8 cellular contexts compared by ENCODE assay signal in genomic region chr10:126749030-126749655, GRCh38.
A peak's percentile ranks its signal among the peaks of the same experiment; 100 is the strongest.
DNase-seq lines count a peak whose midpoint lies in the region; ATAC-seq and TF ChIP-seq lines count a peak whose summit lies in the region.

No MANE protein-coding gene starts in this region.

- H3K36me3 ChIP-seq in OCI-LY1 (ENCODE audit: insufficient read depth, low read length) = no peaks in the 10 kb centered on the region

- peak; percentile 80 for ATAC-seq in HG03025 (IDR thresholded peaks at IDR 0.05; ENCODE audit: low FRiP score, unreplicated experiment)

- no peaks in the 10 kb centered on the region for H3K36me3 Mint-ChIP-seq in activated T-helper 1 cell treated with anti-CD3 and anti-CD28 coated beads, Interleukin-12 subunit alpha, Interleukin-12 subunit beta, Interleukin-2, Interleukin-4 antibody, amounts not matched to agents 30 ng/mL and 10 ng/mL and 1 ng/mL, durations not matched to agents 14 hours and 24 hours and 36 hours (ENCODE audit: low read depth)
- H3K36me3 Mint-ChIP-seq in type B pancreatic cell = no peaks in the 10 kb centered on the region

- no peak overlapping the region for H2AFZ ChIP-seq in OCI-LY1 (ENCODE audit: low read length)

- no peak overlapping the region for H3K9ac ChIP-seq in OCI-LY1 (ENCODE audit: low read length)

- no peaks in the 10 kb centered on the region for H3K9me2 ChIP-seq in OCI-LY1 (ENCODE audit: low read depth, low read length)

- H4K20me1 ChIP-seq in OCI-LY1 (ENCODE audit: insufficient read depth, low read length) = no peaks in the 10 kb centered on the region

- peak; percentile 61 for TF ChIP-seq CTCF in GM12865 (IDR thresholded peaks at IDR 0.05; ENCODE audit: insufficient read depth, low read depth, low read length, missing control alignments)
- TF ChIP-seq CTCF in OCI-LY1 (IDR thresholded peaks at IDR 0.05; ENCODE audit: low read length) = peak; percentile 80
- peak; percentile 97 for TF ChIP-seq CTCF in type B pancreatic cell (conservative IDR thresholded peaks at IDR 0.05)

- H3K4me1 ChIP-seq in OCI-LY1 (ENCODE audit: insufficient read depth, low read length, severe bottlenecking) = no peaks in the 10 kb centered on the region

- H3F3A ChIP-seq in OCI-LY1 (ENCODE audit: insufficient read depth, low read length) = no peaks in the 10 kb centered on the region

- no peaks in the 10 kb centered on the region for H3K9me3 ChIP-seq in OCI-LY1 (ENCODE audit: low read length)

- DNase-seq in GM12865 (ENCODE audit: low read depth) = peak; percentile 48
- peak; percentile 15 for DNase-seq in activated T-helper 1 cell treated with anti-CD3 and anti-CD28 coated beads, Interleukin-12 subunit alpha, Interleukin-12 subunit beta, Interleukin-2, Interleukin-4 antibody, amounts not matched to agents 30 ng/mL and 10 ng/mL and 1 ng/mL, durations not matched to agents 14 hours and 24 hours and 36 hours (ENCODE audit: low spot score)
- peak; percentile 89 for DNase-seq in foreskin melanocyte
- peak; percentile 53 for DNase-seq in non-pigmented ciliary epithelial cell (ENCODE audit: low read depth)
- peak; percentile 83 for DNase-seq in type B pancreatic cell (ENCODE audit: extremely low spot score, unreplicated experiment)
- no peak for DNase-seq in NCI-H2107 treated with DMSO at 0.1 percent for 48 hours (lab: John Stamatoyannopoulos, UW; ENCODE audit: unreplicated experiment)

- intact Hi-C loops in activated T-helper 1 cell treated with anti-CD3 and anti-CD28 coated beads, Interleukin-12 subunit alpha, Interleukin-12 subunit beta, Interleukin-2, Interleukin-4 antibody, amounts not matched to agents 30 ng/mL and 10 ng/mL and 1 ng/mL, durations not matched to agents 14 hours and 24 hours and 36 hours (cut with micrococcal nuclease) = no loop called here

- no peaks in the 10 kb centered on the region for H3K27me3 ChIP-seq in OCI-LY1 (ENCODE audit: insufficient read depth, low read length)

- H3K4me3 ChIP-seq in GM12865 (ENCODE audit: low read depth, low read length) (no peak overlapping the region), OCI-LY1 (ENCODE audit: low read depth, low read length, poor library complexity, severe bottlenecking) (no peak overlapping the region)

- no peak overlapping the region for H3K27ac Mint-ChIP-seq in activated T-helper 1 cell treated with anti-CD3 and anti-CD28 coated beads, Interleukin-12 subunit alpha, Interleukin-12 subunit beta, Interleukin-2, Interleukin-4 antibody, amounts not matched to agents 30 ng/mL and 10 ng/mL and 1 ng/mL, durations not matched to agents 14 hours and 24 hours and 36 hours
- H3K27ac Mint-ChIP-seq in type B pancreatic cell = no peak overlapping the region

- H3K4me3 Mint-ChIP-seq in activated T-helper 1 cell treated with anti-CD3 and anti-CD28 coated beads, Interleukin-12 subunit alpha, Interleukin-12 subunit beta, Interleukin-2, Interleukin-4 antibody, amounts not matched to agents 30 ng/mL and 10 ng/mL and 1 ng/mL, durations not matched to agents 14 hours and 24 hours and 36 hours = no peak overlapping the region
- no peak overlapping the region for H3K4me3 Mint-ChIP-seq in type B pancreatic cell

- H3K27me3 Mint-ChIP-seq in activated T-helper 1 cell treated with anti-CD3 and anti-CD28 coated beads, Interleukin-12 subunit alpha, Interleukin-12 subunit beta, Interleukin-2, Interleukin-4 antibody, amounts not matched to agents 30 ng/mL and 10 ng/mL and 1 ng/mL, durations not matched to agents 14 hours and 24 hours and 36 hours (ENCODE audit: insufficient read depth) = no peaks in the 10 kb centered on the region
- H3K27me3 Mint-ChIP-seq in type B pancreatic cell = no peaks in the 10 kb centered on the region

- no peaks in the 10 kb centered on the region for H3K4me1 Mint-ChIP-seq in activated T-helper 1 cell treated with anti-CD3 and anti-CD28 coated beads, Interleukin-12 subunit alpha, Interleukin-12 subunit beta, Interleukin-2, Interleukin-4 antibody, amounts not matched to agents 30 ng/mL and 10 ng/mL and 1 ng/mL, durations not matched to agents 14 hours and 24 hours and 36 hours (ENCODE audit: low read depth)
- peaks cover 9% of the 10 kb centered on the region for H3K4me1 Mint-ChIP-seq in type B pancreatic cell (ENCODE audit: unreplicated experiment)

- no peak overlapping the region for H3K27ac ChIP-seq in OCI-LY1 (ENCODE audit: low read depth, low read length, poor library complexity, severe bottlenecking)

- H3K9me3 Mint-ChIP-seq in activated T-helper 1 cell treated with anti-CD3 and anti-CD28 coated beads, Interleukin-12 subunit alpha, Interleukin-12 subunit beta, Interleukin-2, Interleukin-4 antibody, amounts not matched to agents 30 ng/mL and 10 ng/mL and 1 ng/mL, durations not matched to agents 14 hours and 24 hours and 36 hours = no peaks in the 10 kb centered on the region
- peaks cover 13% of the 10 kb centered on the region for H3K9me3 Mint-ChIP-seq in type B pancreatic cell

- H3K4me2 ChIP-seq in OCI-LY1 (ENCODE audit: low read length) = no peak overlapping the region

- no peaks in the 10 kb centered on the region for H3K79me2 ChIP-seq in OCI-LY1 (ENCODE audit: insufficient read depth, low read length)
